ENCODE assay signal across 27 cellular contexts in the genomic region with DNA sequence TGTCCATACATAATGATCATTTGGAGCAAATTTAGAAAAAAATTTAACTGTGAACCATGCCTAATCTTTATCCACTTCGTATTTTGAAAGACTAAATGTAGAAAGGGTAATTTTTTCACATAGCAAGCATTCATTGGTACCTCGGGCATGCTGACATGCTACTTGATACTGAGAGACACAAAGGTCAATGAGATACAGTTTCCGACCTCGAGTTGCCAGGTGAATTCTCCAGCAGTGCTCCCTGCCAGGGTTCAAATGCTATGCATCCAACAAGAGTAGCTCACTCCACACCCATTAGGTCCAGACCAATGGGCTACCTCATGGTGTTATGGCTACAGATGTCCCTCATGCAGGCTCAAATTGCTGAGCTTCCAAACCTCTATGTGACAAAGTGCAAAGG.
"Had no signal": no experiment of that assay in that cellular context is flagged by ENCODE, and none has a peak within 500 bp of the region (broad histone marks: within the 10 kb centered on the region; RNA-seq: fewer than 3 reads in every experiment).

No MANE protein-coding gene starts in this region.

- FAIRE-seq: small intestine, urothelium cell line had no signal

- H3K9me3 Mint-ChIP-seq: stimulated activated effector memory CD8-positive, alpha-beta T cell treated with anti-CD3 and anti-CD28 coated beads, Interleukin-12 subunit alpha, Interleukin-12 subunit beta, amount 100 ng/mL, for 72 hours; stimulated activated naive CD8-positive, alpha-beta T cell treated with anti-CD3 and anti-CD28 coated beads, Interleukin-15, Interleukin-2, amounts not matched to agents 100 ng/mL and 50 ng/mL, for 24 hours had no signal

- H3K4me3 ChIP-seq: heart left ventricle, left ventricle myocardium inferior, lower lobe of right lung, ovary, right atrium auricular region, sigmoid colon, spleen, suprapubic skin, thoracic aorta, tibial artery, upper lobe of right lung had no signal

- H3K36me3 ChIP-seq: heart left ventricle, left ventricle myocardium inferior, lower lobe of right lung, ovary, right atrium auricular region, sigmoid colon, spleen, suprapubic skin, thoracic aorta, tibial artery, upper lobe of right lung had no signal

- H3K27ac ChIP-seq: heart left ventricle, left ventricle myocardium inferior, lower lobe of right lung, ovary, right atrium auricular region, sigmoid colon, spleen, suprapubic skin, thoracic aorta, tibial artery, upper lobe of right lung had no signal

- DNase-seq: heart left ventricle; hypothalamus; islet precursor cell; left colon; left ventricle myocardium inferior; lower lobe of right lung; mammary epithelial cell; mesendoderm; naive B cell; natural killer cell; nephron progenitor cell; ovary; sigmoid colon; small intestine; spleen; stimulated activated CD4-positive, alpha-beta T cell treated with anti-CD3 and anti-CD28 coated beads, Interleukin-4, amount 100 ng/mL, for 24 hours; stimulated activated naive CD4-positive, alpha-beta T cell; tibial artery; upper lobe of right lung had no signal

- H3K4me1 Mint-ChIP-seq: naive B cell; natural killer cell; stimulated activated effector memory CD8-positive, alpha-beta T cell treated with anti-CD3 and anti-CD28 coated beads, Interleukin-12 subunit alpha, Interleukin-12 subunit beta, amount 100 ng/mL, for 72 hours had no signal

- H3K27me3 ChIP-seq: heart left ventricle, ovary, right atrium auricular region, sigmoid colon, spleen, suprapubic skin, tibial artery, upper lobe of right lung had no signal

- H3K9me3 ChIP-seq: heart left ventricle, left ventricle myocardium inferior, lower lobe of right lung, ovary, right atrium auricular region, sigmoid colon, spleen, suprapubic skin, thoracic aorta, tibial artery, upper lobe of right lung had no signal

- ATAC-seq: left colon; lower lobe of right lung; natural killer cell; stimulated activated effector memory CD8-positive, alpha-beta T cell treated with anti-CD3 and anti-CD28 coated beads, Interleukin-12 subunit alpha, Interleukin-12 subunit beta, amount 100 ng/mL, for 72 hours; upper lobe of right lung had no signal

- H3K27ac Mint-ChIP-seq: natural killer cell; nephron progenitor cell; progenitor cell of endocrine pancreas; stimulated activated effector memory CD8-positive, alpha-beta T cell treated with anti-CD3 and anti-CD28 coated beads, Interleukin-12 subunit alpha, Interleukin-12 subunit beta, amount 100 ng/mL, for 72 hours; stimulated activated naive CD8-positive, alpha-beta T cell treated with anti-CD3 and anti-CD28 coated beads, Interleukin-15, Interleukin-2, amounts not matched to agents 100 ng/mL and 50 ng/mL, for 24 hours had no signal

- H3K4me3 Mint-ChIP-seq: mesothelial cell of epicardium; naive B cell; natural killer cell; nephron progenitor cell; stimulated activated effector memory CD8-positive, alpha-beta T cell treated with anti-CD3 and anti-CD28 coated beads, Interleukin-12 subunit alpha, Interleukin-12 subunit beta, amount 100 ng/mL, for 72 hours; stimulated activated naive CD8-positive, alpha-beta T cell treated with anti-CD3 and anti-CD28 coated beads, Interleukin-15, Interleukin-2, amounts not matched to agents 100 ng/mL and 50 ng/mL, for 24 hours had no signal

- H3K36me3 Mint-ChIP-seq: naive B cell; natural killer cell; stimulated activated effector memory CD8-positive, alpha-beta T cell treated with anti-CD3 and anti-CD28 coated beads, Interleukin-12 subunit alpha, Interleukin-12 subunit beta, amount 100 ng/mL, for 72 hours had no signal

- H3K4me1 ChIP-seq: lower lobe of right lung, right atrium auricular region, sigmoid colon, spleen, tibial artery, upper lobe of right lung had no signal
